14 cellular contexts compared by ENCODE assay signal in the genomic region with DNA sequence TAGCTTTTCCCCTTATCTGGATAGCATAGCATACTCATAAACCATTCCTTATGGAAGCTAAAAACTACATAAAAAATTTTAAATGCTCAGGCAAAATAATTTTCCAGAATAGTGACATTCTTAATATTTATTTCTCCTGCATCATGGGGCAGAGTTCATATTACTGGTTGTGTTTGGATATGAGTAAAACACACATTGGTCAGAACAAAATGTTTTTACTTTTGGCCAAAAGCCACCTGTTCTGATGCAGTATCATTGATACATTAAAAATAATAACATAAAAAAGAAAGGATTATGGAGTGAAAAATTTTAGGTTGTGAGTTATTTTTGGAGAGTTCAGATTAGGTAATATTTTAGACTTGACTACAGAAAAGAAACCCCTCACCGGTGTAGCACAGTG. TPM values are rescaled to one million over a fixed set of nuclear protein-coding genes. Genes with fewer than 3 reads are reported as not detected.
A peak's percentile ranks its signal among the peaks of the same experiment; 100 is the strongest.
DNase-seq lines count a peak whose midpoint lies in the region; ATAC-seq, FAIRE-seq and TF ChIP-seq lines count a peak whose summit lies in the region.
"Had no signal": no experiment of that assay in that cellular context is flagged by ENCODE, and none has a peak within 500 bp of the region (broad histone marks: within the 10 kb centered on the region; RNA-seq: fewer than 3 reads in every experiment).

No MANE protein-coding gene starts in this region.

- H3K36me3 ChIP-seq in GM23248 (ENCODE audit: low read depth) (no peaks in the 10 kb centered on the region; the same call in 1 of the 2 replicates), adipocyte (ENCODE audit: control insufficient read depth, insufficient read depth, low read length, severe bottlenecking) (peaks cover 7% of the 10 kb centered on the region), keratinocyte (ENCODE audit: control insufficient read depth in 2 of 2, extremely low read depth in 1 of 2, insufficient read depth in 2 of 2, low read length in 2 of 2) (no peaks in the 10 kb centered on the region), spleen (peaks cover 0 to 7% (median 0%) of the 10 kb centered on the region in 6 donors)
- H3K36me3 ChIP-seq: gastroesophageal sphincter had no signal

- TF ChIP-seq CTCF in keratinocyte (optimal IDR thresholded peaks at IDR 0.05 in 1 of 3, IDR thresholded peaks at IDR 0.05 in 1 of 3, conservative IDR thresholded peaks at IDR 0.05 in 1 of 3; ENCODE audit: extremely low read depth in 1 of 3, insufficient read depth in 2 of 3, low read length in 3 of 3): no peak
- no peak for TF ChIP-seq CTCF in spleen (IDR thresholded peaks at IDR 0.05 in 8 of 11, conservative IDR thresholded peaks at IDR 0.05 in 3 of 11)

- POLR2A ChIA-PET in HEK293T (lab: Yijun Ruan, JAX): no interaction called here

- H3K79me2 ChIP-seq in GM23248 (ENCODE audit: insufficient read depth) (peaks cover 86% of the 10 kb centered on the region), keratinocyte (ENCODE audit: control insufficient read depth, insufficient read depth, low read length) (peaks cover 21% of the 10 kb centered on the region)

- TF ChIP-seq POLR2A in spleen (IDR thresholded peaks at IDR 0.05): no peak

- H3K27me3 Mint-ChIP-seq in activated CD4-positive, alpha-beta T cell treated with anti-CD3 and anti-CD28 coated beads, Interleukin-2, amount 10 ng/mL, durations not matched to agents 24 days and 14 days: no peaks in the 10 kb centered on the region

- DNase-seq in GM23248 (peak; percentile 56), adipocyte (ENCODE audit: low read depth) (no peak), keratinocyte (ENCODE audit: low read depth, low spot score) (no peak), spleen (no peak), HEK293T (ENCODE audit: extremely low spot score) (no peak), COR-L47 (lab: John Stamatoyannopoulos, UW) (no peak)
- no peak for DNase-seq in activated CD4-positive, alpha-beta T cell treated with anti-CD3 and anti-CD28 coated beads, Interleukin-2, amount 10 ng/mL, durations not matched to agents 24 days and 14 days
- DNase-seq: effector CD8-positive, alpha-beta T cell; NCI-H1417 treated with DMSO at 0.1 percent for 48 hours; NCI-H446 treated with DMSO at 0.1 percent for 48 hours; stimulated activated CD4-positive, alpha-beta T cell treated with anti-CD3 and anti-CD28 coated beads, Interleukin-2, amount 100 ng/mL, for 48 hours had no signal

- in situ Hi-C loops in GM23248 (cut with MboI): no loop called here

- no peak for ATAC-seq in GM21825 (IDR thresholded peaks at IDR 0.05; ENCODE audit: unreplicated experiment)
- ATAC-seq: gastroesophageal sphincter, psoas muscle had no signal

- H3K4me3 ChIP-seq in GM23248 (peak overlapping the region; percentile 40), adipocyte (ENCODE audit: low read length) (peak overlapping the region; percentile 15), keratinocyte (ENCODE audit: control insufficient read depth in 2 of 3, extremely low read depth in 1 of 3, insufficient read depth in 2 of 3, low read depth in 1 of 3, low read length in 3 of 3) (no peak overlapping the region), spleen (no peak overlapping the region)
- H3K4me3 ChIP-seq: gastroesophageal sphincter, psoas muscle had no signal

- H3K9me2 ChIP-seq in GM23248 (ENCODE audit: insufficient read depth): no peaks in the 10 kb centered on the region

- CTCF ChIA-PET in HEK293T (lab: Yijun Ruan, JAX): no interaction called here

- WGBS in GM23248 (ENCODE audit: low coverage in 1 of 2, low lambda C conversion rate in 2 of 2, missing lambda C conversion rate in 2 of 2), 2 experiments: 40 to 59% methylated on average over 1 of the region's 1 CpG
- WGBS in spleen, 5 donors: 51 to 85% (median 80%) methylated on average over 1 of the region's 1 CpG

- H4K20me1 ChIP-seq in GM23248 (ENCODE audit: insufficient read depth) (no peaks in the 10 kb centered on the region), keratinocyte (ENCODE audit: control insufficient read depth, extremely low read depth, insufficient read depth, low read length) (no peaks in the 10 kb centered on the region)

- peaks cover 90% of the 10 kb centered on the region for H3F3A ChIP-seq in GM23248 (ENCODE audit: insufficient read depth)

- H3K9me3 Mint-ChIP-seq in activated CD4-positive, alpha-beta T cell treated with anti-CD3 and anti-CD28 coated beads, Interleukin-2, amount 10 ng/mL, durations not matched to agents 24 days and 14 days: no peaks in the 10 kb centered on the region

- no peak for FAIRE-seq in keratinocyte (lab: Jason Lieb, UNC)

- peaks cover 100% of the 10 kb centered on the region for H3K4me1 ChIP-seq in GM23248 (ENCODE audit: insufficient read depth)
- peaks cover 97% of the 10 kb centered on the region for H3K4me1 ChIP-seq in adipocyte (ENCODE audit: control insufficient read depth, insufficient read depth, low read length)
- H3K4me1 ChIP-seq in keratinocyte (ENCODE audit: control insufficient read depth, extremely low read depth, insufficient read depth, low read length): peaks cover 46% of the 10 kb centered on the region
- H3K4me1 ChIP-seq in spleen: peaks cover 20 to 96% (median 42%) of the 10 kb centered on the region in 6 donors

- H3K9ac ChIP-seq in GM23248: peak overlapping the region; percentile 57
- H3K9ac ChIP-seq in adipocyte (ENCODE audit: low read length): peak overlapping the region; percentile 44
- H3K9ac ChIP-seq in keratinocyte (ENCODE audit: control insufficient read depth, extremely low read depth, insufficient read depth, low read length): no peak overlapping the region

- H3K4me3 Mint-ChIP-seq in activated CD4-positive, alpha-beta T cell treated with anti-CD3 and anti-CD28 coated beads, Interleukin-2, amount 10 ng/mL, durations not matched to agents 24 days and 14 days: no peak overlapping the region

- H3K4me2 ChIP-seq in GM23248 (ENCODE audit: unreplicated experiment) (peak overlapping the region; percentile 58), keratinocyte (ENCODE audit: control insufficient read depth, extremely low read depth, insufficient read depth, low read depth, low read length) (peak overlapping the region; percentile 11)

- peak overlapping the region; percentile 87 for H3K27ac ChIP-seq in GM23248
- H3K27ac ChIP-seq in keratinocyte (ENCODE audit: control insufficient read depth, insufficient read depth, low read length): no peak overlapping the region
- peak overlapping the region in 6 of 8 donors; percentile 40 to 74 (median 59) for H3K27ac ChIP-seq in spleen
- H3K27ac ChIP-seq: psoas muscle had no signal

- H3K27ac Mint-ChIP-seq in activated CD4-positive, alpha-beta T cell treated with anti-CD3 and anti-CD28 coated beads, Interleukin-2, amount 10 ng/mL, durations not matched to agents 24 days and 14 days: no peak overlapping the region

- H3K9me1 ChIP-seq in keratinocyte (ENCODE audit: control insufficient read depth, extremely low read depth, insufficient read depth, low read length): no peaks in the 10 kb centered on the region

- H3K27me3 ChIP-seq in GM23248 (replicated peaks; ENCODE audit: insufficient read depth): no peaks in the 10 kb centered on the region
- H3K27me3 ChIP-seq in adipocyte (replicated peaks; ENCODE audit: control insufficient read depth, insufficient read depth, low read length): no peaks in the 10 kb centered on the region
- no peaks in the 10 kb centered on the region for H3K27me3 ChIP-seq in keratinocyte (ENCODE audit: control insufficient read depth, extremely low read depth, insufficient read depth, low read length)
- H3K27me3 ChIP-seq in spleen (replicated peaks in 1 of 7): no peaks in the 10 kb centered on the region
- H3K27me3 ChIP-seq: gastroesophageal sphincter had no signal

- H3K9me3 ChIP-seq in GM23248 (ENCODE audit: low read depth) (no peaks in the 10 kb centered on the region), adipocyte (ENCODE audit: control insufficient read depth, low read length) (no peaks in the 10 kb centered on the region), keratinocyte (ENCODE audit: control insufficient read depth, low read depth, low read length) (no peaks in the 10 kb centered on the region), spleen (no peaks in the 10 kb centered on the region)
- H3K9me3 ChIP-seq: gastroesophageal sphincter, psoas muscle had no signal

- peaks cover 4% of the 10 kb centered on the region for H3K4me1 Mint-ChIP-seq in activated CD4-positive, alpha-beta T cell treated with anti-CD3 and anti-CD28 coated beads, Interleukin-2, amount 10 ng/mL, durations not matched to agents 24 days and 14 days

- intact Hi-C loops in spleen (cut with DNase I; ENCODE audit: low total_unique reads): no loop called here
- intact Hi-C loops in activated CD4-positive, alpha-beta T cell treated with anti-CD3 and anti-CD28 coated beads, Interleukin-2, amount 10 ng/mL, durations not matched to agents 24 days and 14 days (cut with micrococcal nuclease): no loop called here

- dilution Hi-C loops in keratinocyte (cut with MboI; ENCODE audit: extremely low pct_ligation_motif_present, low sequenced_read_pairs): no loop called here

- no peaks in the 10 kb centered on the region for H3K36me3 Mint-ChIP-seq in activated CD4-positive, alpha-beta T cell treated with anti-CD3 and anti-CD28 coated beads, Interleukin-2, amount 10 ng/mL, durations not matched to agents 24 days and 14 days (ENCODE audit: low read depth)

- H2AFZ ChIP-seq in GM23248 (no peak overlapping the region), keratinocyte (ENCODE audit: control insufficient read depth, low read length) (no peak overlapping the region)

TF ChIP-seq in HEK293T, 16 proteins besides CTCF, POLR2A, EP300 and RAD21 (continues in another document):
- TF ChIP-seq FOXA1 (IDR thresholded peaks at IDR 0.05): no peak
- no peak for TF ChIP-seq SUZ12 (IDR thresholded peaks at IDR 0.05)
- TF ChIP-seq L3MBTL2 (conservative IDR thresholded peaks at IDR 0.05): no peak
- no peak for TF ChIP-seq BHLHE40 (IDR thresholded peaks at IDR 0.05; ENCODE audit: borderline replicate concordance)
- TF ChIP-seq ARNT (IDR thresholded peaks at IDR 0.05): no peak

RNA-seq across cellular contexts. Expression of a gene that starts 33.6 kb away (rescaled TPM):
- total RNA-seq in GM23248 (2014; rRNA removed; shearing (Covaris generic)): 174 and 182 TPM in 2 replicates
- polyA plus RNA-seq in GM23248 (2016; fragmentation: Nextera tagmentation; extraction: Ambion mirVana) (141 and 145 TPM in 2 replicates), keratinocyte (6.1 to 18.3 TPM (median 9.2 TPM) in 3 replicates), spleen (1 to 10 TPM; 1.8 to 4.8 (median 2.2) TPM)
- 0.40 TPM for polyA plus RNA-seq in keratinocyte (2011; ENCODE audit: low read depth)
- polyA plus RNA-seq in keratinocyte (2011; cell fraction: cytosol; rRNA removed): 6.1 and 8.1 TPM in 2 replicates
- 17.6 and 18.8 TPM in 2 replicates for polyA plus RNA-seq in keratinocyte (2011; cell fraction: nucleus; rRNA removed)
- polyA plus RNA-seq in keratinocyte (2012; ENCODE audit: low replicate concordance): 1.2 and 14.8 TPM in 2 replicates
- 10.9 to 28.9 TPM (median 14.5 TPM) in 3 replicates for polyA minus RNA-seq in keratinocyte
- polyA minus RNA-seq in keratinocyte (2011; cell fraction: cytosol; rRNA and poly(A)+ RNA removed): 6.7 TPM
- polyA minus RNA-seq in keratinocyte (2011; cell fraction: nucleus; rRNA and poly(A)+ RNA removed): 10.8 and 16.9 TPM in 2 replicates
- total RNA-seq in spleen: 10 to 100 TPM; 26.7 to 47.7 (median 40.1) TPM
- 2.6 TPM in 2 replicates for total RNA-seq in activated CD4-positive, alpha-beta T cell treated with anti-CD3 and anti-CD28 coated beads, Interleukin-2, amount 10 ng/mL, durations not matched to agents 24 days and 14 days

Comparison
In these comparisons a context has a peak if more than half of its experiments do, and no peak if none do; other contexts are left out.
1. H3K4me3 ChIP-seq: peak in GM23248 (single experiment) and adipocyte (single experiment); none in keratinocyte (0 of 3) and spleen (0 of 8).